ENCODE assay signal across 17 cellular contexts in the genomic region with DNA sequence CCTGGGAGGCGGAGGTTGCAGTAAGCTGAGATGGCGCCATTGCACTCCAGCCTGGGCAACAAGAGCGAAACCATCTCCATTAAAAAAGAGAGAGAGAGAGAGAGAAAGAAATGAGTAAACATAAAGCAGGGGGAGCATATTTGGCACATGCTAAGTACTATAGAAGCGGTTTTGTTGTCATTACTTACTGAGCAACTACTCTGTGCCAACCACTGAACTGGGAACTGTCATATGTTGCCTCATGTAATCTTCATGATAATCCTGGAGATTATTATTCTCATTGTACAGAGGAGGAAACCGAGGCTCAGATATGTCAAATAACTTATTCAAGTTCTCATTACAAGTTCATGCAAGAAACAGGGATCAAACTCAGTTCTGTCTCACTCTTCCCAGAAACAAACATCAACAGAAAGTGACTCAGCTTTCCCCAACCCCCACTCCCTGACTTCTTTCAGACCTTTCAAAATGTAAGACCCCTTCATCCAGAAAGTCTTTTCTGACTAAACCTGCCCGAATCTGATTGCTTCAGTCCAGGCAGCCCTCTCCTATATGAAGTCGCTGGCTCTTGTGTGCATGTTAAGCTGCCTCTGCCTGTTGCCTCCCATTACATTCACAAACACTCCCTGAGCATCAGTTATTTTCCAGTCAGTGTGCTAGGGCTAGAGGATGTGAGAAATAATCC. TPM values are rescaled to one million over a fixed set of nuclear protein-coding genes. Genes with fewer than 3 reads are reported as not detected.
DNase-seq lines count a peak whose midpoint lies in the region; TF ChIP-seq lines count a peak whose summit lies in the region.
"Had no signal": no experiment of that assay in that cellular context is flagged by ENCODE, and none has a peak within 500 bp of the region (broad histone marks: within the 10 kb centered on the region; RNA-seq: fewer than 3 reads in every experiment).

No MANE protein-coding gene starts in this region.

- TF ChIP-seq POLR2A in esophagus squamous epithelium (IDR thresholded peaks at IDR 0.05): no peak

- no peaks in the 10 kb centered on the region for H3K9me3 Mint-ChIP-seq in activated CD4-positive, alpha-beta memory T cell treated with anti-CD3 and anti-CD28 coated beads for 36 hours
- no peaks in the 10 kb centered on the region for H3K9me3 Mint-ChIP-seq in activated CD4-positive, alpha-beta memory T cell treated with anti-CD3 and anti-CD28 coated beads, Interleukin-2, amount 10 ng/mL, durations not matched to agents 7 days and 5 days
- H3K9me3 Mint-ChIP-seq in CD4-positive, alpha-beta memory T cell: peaks cover 0 to 4% (median 0%) of the 10 kb centered on the region in 8 donors
- H3K9me3 Mint-ChIP-seq: CD4-positive, alpha-beta T cell had no signal

- TF ChIP-seq CTCF in HEK293 (tag by site-specific recombination; IDR thresholded peaks at IDR 0.05) (no peak), esophagus squamous epithelium (IDR thresholded peaks at IDR 0.05) (no peak)

- H3K4me1 ChIP-seq in HEK293 (ENCODE audit: control insufficient read depth, insufficient read depth, low read length) (no peaks in the 10 kb centered on the region), esophagus squamous epithelium (peaks cover 17 to 72% (median 39%) of the 10 kb centered on the region in 3 donors), subcutaneous abdominal adipose tissue (ENCODE audit: control insufficient read depth in 5 of 5, insufficient read depth in 5 of 5, low read length in 5 of 5) (peaks cover 5 to 54% (median 37%) of the 10 kb centered on the region in 5 donors)
- H3K4me1 ChIP-seq in CD4-positive, alpha-beta memory T cell (ENCODE audit: insufficient read depth, low read length): peaks cover 4% of the 10 kb centered on the region
- H3K4me1 ChIP-seq: SJSA1 had no signal

- H3K27ac Mint-ChIP-seq in activated CD4-positive, alpha-beta memory T cell treated with anti-CD3 and anti-CD28 coated beads for 36 hours: no peak overlapping the region
- no peak overlapping the region for H3K27ac Mint-ChIP-seq in activated CD4-positive, alpha-beta memory T cell treated with anti-CD3 and anti-CD28 coated beads, Interleukin-2, amount 10 ng/mL, durations not matched to agents 7 days and 5 days
- no peak overlapping the region for H3K27ac Mint-ChIP-seq in CD4-positive, alpha-beta memory T cell
- H3K27ac Mint-ChIP-seq: CD4-positive, alpha-beta T cell had no signal

- POLR2A ChIA-PET in activated CD4-positive, alpha-beta memory T cell treated with anti-CD3 and anti-CD28 coated beads for 36 hours (lab: Charles Lee): no interaction called here
- POLR2A ChIA-PET in activated CD4-positive, alpha-beta memory T cell treated with anti-CD3 and anti-CD28 coated beads, Interleukin-2, amount 10 ng/mL, durations not matched to agents 7 days and 5 days (lab: Charles Lee): no interaction called here
- POLR2A ChIA-PET in HEK293 (lab: Yijun Ruan, JAX): no interaction called here
- POLR2A ChIA-PET in CD4-positive, alpha-beta memory T cell (lab: Charles Lee; ENCODE audit: partially characterized antibody): no interaction called here

- H3K36me3 ChIP-seq in HEK293 (ENCODE audit: control insufficient read depth in 2 of 2, insufficient read depth in 1 of 2, low read length in 2 of 2) (no peaks in the 10 kb centered on the region), esophagus squamous epithelium (peaks cover 0 to 40% (median 0%) of the 10 kb centered on the region in 3 donors), subcutaneous abdominal adipose tissue (ENCODE audit: control insufficient read depth in 5 of 5, insufficient read depth in 5 of 5, low read length in 5 of 5) (peaks cover 0 to 3% (median 0%) of the 10 kb centered on the region in 5 donors)
- no peaks in the 10 kb centered on the region for H3K36me3 ChIP-seq in CD4-positive, alpha-beta memory T cell (ENCODE audit: insufficient read depth, low read length)
- H3K36me3 ChIP-seq: SJSA1 had no signal

- no peak overlapping the region for H3K4me3 ChIP-seq in HEK293 (ENCODE audit: low read depth, low read length)
- H3K4me3 ChIP-seq in esophagus squamous epithelium: no peak overlapping the region
- H3K4me3 ChIP-seq in subcutaneous abdominal adipose tissue (ENCODE audit: low read depth in 1 of 5, low read length in 5 of 5): no peak overlapping the region
- H3K4me3 ChIP-seq in CD4-positive, alpha-beta memory T cell (ENCODE audit: low read length in 2 of 2): no peak overlapping the region
- H3K4me3 ChIP-seq: SJSA1 had no signal

- H3K27me3 ChIP-seq in esophagus squamous epithelium (peaks cover 0 to 2% (median 0%) of the 10 kb centered on the region in 4 donors), subcutaneous abdominal adipose tissue (ENCODE audit: control insufficient read depth in 5 of 5, insufficient read depth in 4 of 5, low read length in 5 of 5) (peaks cover 0 to 3% (median 0%) of the 10 kb centered on the region in 5 donors)
- H3K27me3 ChIP-seq in CD4-positive, alpha-beta memory T cell (ENCODE audit: insufficient read depth, low read length): no peaks in the 10 kb centered on the region
- H3K27me3 ChIP-seq: SJSA1 had no signal

- WGBS in esophagus squamous epithelium, 2 donors: 34 to 48% methylated on average over 7 of the region's 7 CpGs

- H3K9ac ChIP-seq in subcutaneous abdominal adipose tissue (ENCODE audit: low read length in 5 of 5): no peak overlapping the region

- H3K9me3 ChIP-seq in HEK293 (ENCODE audit: control insufficient read depth, insufficient read depth, low read depth, low read length): no peaks in the 10 kb centered on the region
- no peaks in the 10 kb centered on the region for H3K9me3 ChIP-seq in esophagus squamous epithelium
- no peaks in the 10 kb centered on the region for H3K9me3 ChIP-seq in subcutaneous abdominal adipose tissue (ENCODE audit: control insufficient read depth in 5 of 5, low read length in 5 of 5)
- H3K9me3 ChIP-seq in CD4-positive, alpha-beta memory T cell (ENCODE audit: control insufficient read depth in 1 of 2, low read length in 2 of 2): no peaks in the 10 kb centered on the region
- H3K9me3 ChIP-seq: SJSA1 had no signal

- no peaks in the 10 kb centered on the region for H3K36me3 Mint-ChIP-seq in activated CD4-positive, alpha-beta memory T cell treated with anti-CD3 and anti-CD28 coated beads for 36 hours
- H3K36me3 Mint-ChIP-seq in activated CD4-positive, alpha-beta memory T cell treated with anti-CD3 and anti-CD28 coated beads, Interleukin-2, amount 10 ng/mL, durations not matched to agents 7 days and 5 days (ENCODE audit: low read depth): no peaks in the 10 kb centered on the region
- no peaks in the 10 kb centered on the region for H3K36me3 Mint-ChIP-seq in CD4-positive, alpha-beta memory T cell

- intact Hi-C loops in activated CD4-positive, alpha-beta memory T cell treated with anti-CD3 and anti-CD28 coated beads for 36 hours (cut with micrococcal nuclease): loop anchor here (2.0 to 5.0 kb wide), 3 partner anchors 22 to 36 kb away; no protein-coding TSS in a partner anchor
- intact Hi-C loops in esophagus squamous epithelium (cut with DNase I): loop anchor here (10.0 kb wide), 1 partner anchor 54 kb away; no protein-coding TSS in a partner anchor
- intact Hi-C loops in CD4-positive, alpha-beta memory T cell (cut with micrococcal nuclease): no loop called here

- H3K4me1 Mint-ChIP-seq in activated CD4-positive, alpha-beta memory T cell treated with anti-CD3 and anti-CD28 coated beads for 36 hours (ENCODE audit: low read depth): peaks cover 14% of the 10 kb centered on the region
- H3K4me1 Mint-ChIP-seq in activated CD4-positive, alpha-beta memory T cell treated with anti-CD3 and anti-CD28 coated beads, Interleukin-2, amount 10 ng/mL, durations not matched to agents 7 days and 5 days: peaks cover 22% of the 10 kb centered on the region
- H3K4me1 Mint-ChIP-seq in CD4-positive, alpha-beta memory T cell: peaks cover 2 to 18% (median 6%) of the 10 kb centered on the region in 4 donors

- CTCF ChIA-PET in activated CD4-positive, alpha-beta memory T cell treated with anti-CD3 and anti-CD28 coated beads for 36 hours (lab: Charles Lee): interaction anchor here (0.8 to 5.0 kb wide), 11 partner anchors 10 to 120 kb away, joined by 3 to 35 read pairs (median 5); no protein-coding TSS in a partner anchor
- CTCF ChIA-PET in activated CD4-positive, alpha-beta memory T cell treated with anti-CD3 and anti-CD28 coated beads, Interleukin-2, amount 10 ng/mL, durations not matched to agents 7 days and 5 days (lab: Charles Lee): interaction anchor here (0.9 to 2.1 kb wide), 7 partner anchors 9 to 62 kb away, joined by 3 to 5 read pairs (median 4); no protein-coding TSS in a partner anchor
- CTCF ChIA-PET in HEK293 (lab: Yijun Ruan, JAX): interaction anchor here (0.6 to 3.7 kb wide), 15 partner anchors 10 to 573 kb away, joined by 3 to 11 read pairs (median 4); no protein-coding TSS in a partner anchor
- CTCF ChIA-PET in CD4-positive, alpha-beta memory T cell (lab: Charles Lee; ENCODE audit: partially characterized antibody): interaction anchor here (1.0 to 3.7 kb wide), 7 partner anchors 13 to 120 kb away, joined by 3 to 17 read pairs (median 5); no protein-coding TSS in a partner anchor

- H3K4me3 Mint-ChIP-seq in activated CD4-positive, alpha-beta memory T cell treated with anti-CD3 and anti-CD28 coated beads for 36 hours: no peak overlapping the region
- H3K4me3 Mint-ChIP-seq in activated CD4-positive, alpha-beta memory T cell treated with anti-CD3 and anti-CD28 coated beads, Interleukin-2, amount 10 ng/mL, durations not matched to agents 7 days and 5 days: no peak overlapping the region
- no peak overlapping the region for H3K4me3 Mint-ChIP-seq in CD4-positive, alpha-beta memory T cell
- H3K4me3 Mint-ChIP-seq: CD4-positive, alpha-beta T cell had no signal

- no peaks in the 10 kb centered on the region for H3K27me3 Mint-ChIP-seq in activated CD4-positive, alpha-beta memory T cell treated with anti-CD3 and anti-CD28 coated beads for 36 hours
- H3K27me3 Mint-ChIP-seq in activated CD4-positive, alpha-beta memory T cell treated with anti-CD3 and anti-CD28 coated beads, Interleukin-2, amount 10 ng/mL, durations not matched to agents 7 days and 5 days: no peaks in the 10 kb centered on the region
- no peaks in the 10 kb centered on the region for H3K27me3 Mint-ChIP-seq in CD4-positive, alpha-beta memory T cell
- H3K27me3 Mint-ChIP-seq: CD4-positive, alpha-beta T cell had no signal

- H3K27ac ChIP-seq in HEK293 (ENCODE audit: extremely low read depth, low read depth, low read length) (no peak overlapping the region), esophagus squamous epithelium (peak overlapping the region; percentile 39 to 69 (median 55)), subcutaneous abdominal adipose tissue (ENCODE audit: low read depth, low read length) (peak overlapping the region; percentile 76)
- H3K27ac ChIP-seq in CD4-positive, alpha-beta memory T cell (ENCODE audit: low read depth, low read length): no peak overlapping the region
- H3K27ac ChIP-seq: SJSA1 had no signal

- DNase-seq in activated CD4-positive, alpha-beta memory T cell treated with anti-CD3 and anti-CD28 coated beads for 36 hours: peak; percentile 49
- no peak for DNase-seq in activated CD4-positive, alpha-beta memory T cell treated with anti-CD3 and anti-CD28 coated beads, Interleukin-2, amount 10 ng/mL, durations not matched to agents 7 days and 5 days
- DNase-seq in esophagus squamous epithelium (lab: John Stamatoyannopoulos, UW): no peak
- no peak for DNase-seq in NOMO-1 treated with dmso at 0.1 percent for 144 hours (lab: John Stamatoyannopoulos, UW; ENCODE audit: unreplicated experiment)
- no peak for DNase-seq in CD4-positive, alpha-beta memory T cell
- DNase-seq: CD4-positive, alpha-beta T cell; DMS53; NCI-H1105 treated with DMSO at 0.1 percent for 48 hours; NCI-H187; NCI-H2107; NCI-H226; NCI-H524; NCI-H82 had no signal

RNA-seq across cellular contexts. Expression of gene LAMB3, which starts 23.5 kb away (rescaled TPM):
- 10 to 100 TPM; 14.6 to 14.7 TPM for total RNA-seq in activated CD4-positive, alpha-beta memory T cell treated with anti-CD3 and anti-CD28 coated beads for 36 hours
- total RNA-seq in activated CD4-positive, alpha-beta memory T cell treated with anti-CD3 and anti-CD28 coated beads, Interleukin-2, amount 10 ng/mL, durations not matched to agents 7 days and 5 days: 1 to 10 TPM; 4.2 to 4.4 TPM
- total RNA-seq in esophagus squamous epithelium: 100 to 1,000 TPM in 3 of 4 donors, 10 to 100 TPM in 1; 65.4 to 121 (median 113) TPM
- total RNA-seq in CD4-positive, alpha-beta memory T cell: under 1 TPM; 0.38 to 0.69 TPM
- polyA plus RNA-seq in CD4-positive, alpha-beta memory T cell: under 1 TPM in 1 of 2 donors, not detected in 1; 0.18 TPM

RNA-seq across cellular contexts. Expression of gene CAMK1G, which starts 45.2 kb away (rescaled TPM):
- under 1 TPM; 0.69 to 0.94 TPM for total RNA-seq in activated CD4-positive, alpha-beta memory T cell treated with anti-CD3 and anti-CD28 coated beads for 36 hours
- not detected for total RNA-seq in activated CD4-positive, alpha-beta memory T cell treated with anti-CD3 and anti-CD28 coated beads, Interleukin-2, amount 10 ng/mL, durations not matched to agents 7 days and 5 days
- under 1 TPM in 1 of 4 donors, not detected in 3; 0.19 TPM for total RNA-seq in esophagus squamous epithelium
- not detected for total RNA-seq in CD4-positive, alpha-beta memory T cell
- polyA plus RNA-seq in CD4-positive, alpha-beta memory T cell: not detected
- total RNA-seq: CD4-positive, alpha-beta T cell; H4 had no signal

RNA-seq across cellular contexts. Expression of gene G0S2, which starts 46.5 kb away (rescaled TPM):
- total RNA-seq in activated CD4-positive, alpha-beta memory T cell treated with anti-CD3 and anti-CD28 coated beads for 36 hours: 10 to 100 TPM; 92.7 to 93.1 TPM
- total RNA-seq in activated CD4-positive, alpha-beta memory T cell treated with anti-CD3 and anti-CD28 coated beads, Interleukin-2, amount 10 ng/mL, durations not matched to agents 7 days and 5 days: 1 to 10 TPM; 7.3 to 7.6 TPM
- 10 to 100 TPM in 1 of 4 donors, 1 to 10 TPM in 3; 6.7 to 25.2 (median 7.1) TPM for total RNA-seq in esophagus squamous epithelium
- total RNA-seq in CD4-positive, alpha-beta memory T cell: 1 to 10 TPM in 1 of 2 experiments, not detected in 1; 1.2 TPM
- 1 to 10 TPM in 1 of 2 donors, under 1 TPM in 1; 0.58 to 2.0 TPM for polyA plus RNA-seq in CD4-positive, alpha-beta memory T cell
- total RNA-seq: SJSA1 had no signal

Comparison
In these comparisons a context has a peak if more than half of its experiments do, and no peak if none do; other contexts are left out.
1. H3K27ac ChIP-seq: peak in esophagus squamous epithelium (4 of 4) and subcutaneous abdominal adipose tissue (single experiment); none in HEK293 (single experiment) and CD4-positive, alpha-beta memory T cell (single experiment).
2. RNA of gene LAMB3, which starts 23.5 kb away (total RNA-seq): 65.4 to 121 TPM in esophagus squamous epithelium; 14.6 to 14.7 TPM in activated CD4-positive, alpha-beta memory T cell treated with anti-CD3 and anti-CD28 coated beads for 36 hours, 4.2 to 4.4 TPM in activated CD4-positive, alpha-beta memory T cell treated with anti-CD3 and anti-CD28 coated beads, Interleukin-2, amount 10 ng/mL, durations not matched to agents 7 days and 5 days and 0.38 to 0.69 TPM in CD4-positive, alpha-beta memory T cell; every median in the first group is over 4 times any median in the second.